Comparison of ENCODE assay signal across 8 cellular contexts in the genomic region with DNA sequence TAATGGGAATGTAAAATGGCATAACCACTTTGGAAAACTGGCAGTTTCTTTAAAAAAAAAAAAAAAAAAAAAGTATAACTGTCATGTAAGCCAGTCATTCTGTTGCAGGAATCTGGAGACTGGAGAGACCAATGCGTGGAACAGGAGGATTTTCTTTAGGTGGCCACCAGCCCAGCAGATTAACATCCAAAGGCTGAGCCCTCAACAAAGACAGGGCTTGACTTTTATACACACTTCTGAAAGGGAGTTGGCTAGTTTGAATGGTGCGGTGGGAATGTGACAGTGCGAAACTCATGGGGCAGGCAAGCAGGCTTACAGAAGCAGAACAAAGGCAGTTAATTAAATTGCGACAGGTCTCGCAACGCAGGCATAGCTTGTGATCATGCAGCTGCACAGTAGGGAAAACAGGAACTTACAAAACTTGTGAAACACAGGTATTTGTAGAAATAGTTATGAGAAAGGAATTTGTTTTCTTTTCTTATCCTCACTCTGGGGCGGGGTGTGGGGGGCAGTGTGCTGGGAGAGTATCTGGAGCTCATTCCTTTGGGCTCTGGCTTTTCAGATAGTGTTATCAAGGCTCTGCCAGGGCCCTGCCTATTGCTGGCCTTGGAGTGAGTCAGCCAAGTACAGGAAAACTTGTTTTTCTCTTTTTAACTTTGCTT. TPM values are rescaled to one million over a fixed set of nuclear protein-coding genes. Genes with fewer than 3 reads are reported as not detected.
A peak's percentile ranks its signal among the peaks of the same experiment; 100 is the strongest.
DNase-seq lines count a peak whose midpoint lies in the region; ATAC-seq and TF ChIP-seq lines count a peak whose summit lies in the region.

No MANE protein-coding gene starts in this region.

- H3K27ac Mint-ChIP-seq in dendritic cell treated with granulocyte-macrophage colony-stimulating factor and Interleukin-4, amounts not matched to agents 40 ng/mL and 50 ng/mL, for 4 days, result peak overlapping the region; percentile 38
- H3K27ac Mint-ChIP-seq in neural progenitor cell, result no peak overlapping the region
- no peak overlapping the region for H3K27ac Mint-ChIP-seq in activated naive CD4-positive, alpha-beta T cell treated with anti-CD3 and anti-CD28 coated beads, Interleukin-2, amount 50 U/mL, for 72 hours

- peaks cover 53% of the 10 kb centered on the region for H3K4me1 Mint-ChIP-seq in dendritic cell treated with granulocyte-macrophage colony-stimulating factor and Interleukin-4, amounts not matched to agents 40 ng/mL and 50 ng/mL, for 4 days (ENCODE audit: low read depth)
- no peaks in the 10 kb centered on the region for H3K4me1 Mint-ChIP-seq in neural progenitor cell

- no peak overlapping the region for H3K4me3 Mint-ChIP-seq in dendritic cell treated with granulocyte-macrophage colony-stimulating factor and Interleukin-4, amounts not matched to agents 40 ng/mL and 50 ng/mL, for 4 days
- no peak overlapping the region for H3K4me3 Mint-ChIP-seq in neural progenitor cell

- peaks cover 10% of the 10 kb centered on the region for H3K9me3 Mint-ChIP-seq in dendritic cell treated with granulocyte-macrophage colony-stimulating factor and Interleukin-4, amounts not matched to agents 40 ng/mL and 50 ng/mL, for 4 days
- H3K9me3 Mint-ChIP-seq in neural progenitor cell, result peaks cover 42% of the 10 kb centered on the region
- H3K9me3 Mint-ChIP-seq in activated naive CD4-positive, alpha-beta T cell treated with anti-CD3 and anti-CD28 coated beads, Interleukin-2, amount 50 U/mL, for 72 hours, result peaks cover 0 to 2% of the 10 kb centered on the region in 2 donors

- DNase-seq in LHCN-M2 (ENCODE audit: low read depth), result peak; percentile 19
- peak; percentile 58 for DNase-seq in neural progenitor cell (ENCODE audit: low spot score)
- DNase-seq in activated naive CD4-positive, alpha-beta T cell treated with anti-CD3 and anti-CD28 coated beads, Interleukin-2, amount 50 U/mL, for 72 hours (ENCODE audit: low spot score in 2 of 2), result no peak
- no peak for DNase-seq in stimulated activated CD4-positive, alpha-beta T cell treated with anti-CD3 and anti-CD28 coated beads, Interleukin-15, amount 100 ng/mL, for 24 hours

- H2AFZ ChIP-seq in neural progenitor cell (replicated peaks), result no peak overlapping the region

- TF ChIP-seq CTCF in neural progenitor cell (IDR thresholded peaks at IDR 0.05), result no peak

- no peaks in the 10 kb centered on the region for H3K27me3 ChIP-seq in neural progenitor cell

- peaks cover 5% of the 10 kb centered on the region for H3K36me3 ChIP-seq in neural progenitor cell

- H3K4me2 ChIP-seq in neural progenitor cell, result no peak overlapping the region

- H4K20me1 ChIP-seq in neural progenitor cell (ENCODE audit: low read depth), result no peaks in the 10 kb centered on the region

- H3K9me3 ChIP-seq in neural progenitor cell (ENCODE audit: low read depth), result peaks cover 19% of the 10 kb centered on the region

- ATAC-seq in GM18498 (IDR thresholded peaks at IDR 0.05; ENCODE audit: unreplicated experiment) (peak; percentile 55), HG03159 (IDR thresholded peaks at IDR 0.05; ENCODE audit: unreplicated experiment) (no peak), HG03095 (IDR thresholded peaks at IDR 0.05; ENCODE audit: unreplicated experiment) (no peak)
- no peak for ATAC-seq in activated naive CD4-positive, alpha-beta T cell treated with anti-CD3 and anti-CD28 coated beads, Interleukin-2, amount 50 U/mL, for 72 hours

- no peak overlapping the region for H3K4me3 ChIP-seq in neural progenitor cell

- no peak overlapping the region for H3K9ac ChIP-seq in neural progenitor cell

- no peaks in the 10 kb centered on the region for H3K27me3 Mint-ChIP-seq in dendritic cell treated with granulocyte-macrophage colony-stimulating factor and Interleukin-4, amounts not matched to agents 40 ng/mL and 50 ng/mL, for 4 days
- no peaks in the 10 kb centered on the region for H3K27me3 Mint-ChIP-seq in neural progenitor cell (ENCODE audit: insufficient read depth, low read depth)

- peak overlapping the region; percentile 53 for H3K27ac ChIP-seq in neural progenitor cell

- intact Hi-C loops in dendritic cell treated with granulocyte-macrophage colony-stimulating factor and Interleukin-4, amounts not matched to agents 40 ng/mL and 50 ng/mL, for 4 days (cut with micrococcal nuclease), result no loop called here

- H3K4me1 ChIP-seq in neural progenitor cell, result no peaks in the 10 kb centered on the region

- peaks cover 28% of the 10 kb centered on the region for H3F3A ChIP-seq in neural progenitor cell (ENCODE audit: low read depth)

- H3K36me3 Mint-ChIP-seq in dendritic cell treated with granulocyte-macrophage colony-stimulating factor and Interleukin-4, amounts not matched to agents 40 ng/mL and 50 ng/mL, for 4 days (ENCODE audit: low read depth), result no peaks in the 10 kb centered on the region
- H3K36me3 Mint-ChIP-seq in neural progenitor cell, result peaks cover 31% of the 10 kb centered on the region
- H3K36me3 Mint-ChIP-seq in activated naive CD4-positive, alpha-beta T cell treated with anti-CD3 and anti-CD28 coated beads, Interleukin-2, amount 50 U/mL, for 72 hours, result peaks cover 0 to 9% of the 10 kb centered on the region in 2 donors

- peaks cover 100% of the 10 kb centered on the region for H3K79me2 ChIP-seq in neural progenitor cell (ENCODE audit: low read depth)

RNA-seq across cellular contexts. Expression of gene UIMC1, which starts 12.0 kb away (rescaled TPM):
- total RNA-seq in LHCN-M2 (2014; rRNA removed) (22.2 and 24.6 TPM in 2 replicates), neural progenitor cell (ENCODE audit: low replicate concordance) (57.5 and 67.7 TPM in 2 replicates)
- 13.8 TPM for polyA plus RNA-seq in LHCN-M2 (2012)
- 10 to 100 TPM; 38.7 to 41.4 TPM for total RNA-seq in activated naive CD4-positive, alpha-beta T cell treated with anti-CD3 and anti-CD28 coated beads, Interleukin-2, amount 50 U/mL, for 72 hours

RNA-seq across cellular contexts. Expression of gene ZNF346, which starts 27.9 kb away (rescaled TPM):
- total RNA-seq in LHCN-M2 (2014; rRNA removed) (7.1 and 9.1 TPM in 2 replicates), neural progenitor cell (ENCODE audit: low replicate concordance) (28.2 and 32.2 TPM in 2 replicates)
- polyA plus RNA-seq in LHCN-M2 (2012), result 7.9 TPM
- 10 to 100 TPM; 20.7 to 24.3 TPM for total RNA-seq in activated naive CD4-positive, alpha-beta T cell treated with anti-CD3 and anti-CD28 coated beads, Interleukin-2, amount 50 U/mL, for 72 hours

Comparison
In these comparisons a context has a peak if more than half of its experiments do, and no peak if none do; other contexts are left out.
1. DNase-seq: peak in LHCN-M2 (single experiment) and neural progenitor cell (single experiment); none in activated naive CD4-positive, alpha-beta T cell treated with anti-CD3 and anti-CD28 coated beads, Interleukin-2, amount 50 U/mL, for 72 hours (0 of 2) and stimulated activated CD4-positive, alpha-beta T cell treated with anti-CD3 and anti-CD28 coated beads, Interleukin-15, amount 100 ng/mL, for 24 hours (single experiment).